ENCODE assay signal across 8 cellular contexts in genomic region chr13:42272776-42273175, GRCh38.
A peak's percentile ranks its signal among the peaks of the same experiment; 100 is the strongest.
DNase-seq lines count a peak whose midpoint lies in the region; ATAC-seq and TF ChIP-seq lines count a peak whose summit lies in the region.

No MANE protein-coding gene starts in this region.

- peak overlapping the region; percentile 88 for H3K27ac ChIP-seq in RWPE1

- POLR2A ChIA-PET in RWPE1 (lab: Yijun Ruan, JAX; ENCODE audit: low non-redundant PET): no interaction called here

- TF ChIP-seq CTCF in GM12864 (IDR thresholded peaks at IDR 0.05; ENCODE audit: low read depth, low read length, missing control alignments) (no peak), RWPE1 (conservative IDR thresholded peaks at IDR 0.05; ENCODE audit: low read depth) (no peak), retinal pigment epithelial cell (conservative IDR thresholded peaks at IDR 0.05; ENCODE audit: low read depth, low read length) (no peak)

- H3K4me3 ChIP-seq in GM12864 (ENCODE audit: low read depth, low read length) (peak overlapping the region; percentile 85), retinal pigment epithelial cell (ENCODE audit: low read length) (peak overlapping the region; percentile 83)

- DNase-seq in GM12864 (ENCODE audit: low read depth): no peak
- no peak for DNase-seq in RWPE1 (ENCODE audit: low spot score)
- DNase-seq in fibroblast of peridontal ligament (ENCODE audit: extremely low read depth): peak; percentile 15
- DNase-seq in retinal pigment epithelial cell (ENCODE audit: low read depth): no peak
- no peak for DNase-seq in NCI-H2081 treated with DMSO at 0.1 percent for 48 hours (lab: John Stamatoyannopoulos, UW)
- no peak for DNase-seq in NCI-H446 treated with DMSO at 0.1 percent for 48 hours (lab: John Stamatoyannopoulos, UW)

- CTCF ChIA-PET in RWPE1 (lab: Yijun Ruan, JAX): interaction anchor here (0.8 kb wide), 1 partner anchor 61 kb away, joined by 3 read pairs; no protein-coding TSS in a partner anchor

- ATAC-seq in GM18502 (IDR thresholded peaks at IDR 0.05; ENCODE audit: poor library complexity, unreplicated experiment): no peak
- no peak for ATAC-seq in GM19452 (IDR thresholded peaks at IDR 0.05; ENCODE audit: unreplicated experiment)
